In genomic region chr2:42864641-42865280, GRCh38 we compare ENCODE assay signal across 19 cellular contexts.
DNase-seq lines count a peak whose midpoint lies in the region; ATAC-seq, FAIRE-seq and TF ChIP-seq lines count a peak whose summit lies in the region.
"Had no signal": no experiment of that assay in that cellular context is flagged by ENCODE, and none has a peak within 500 bp of the region (broad histone marks: within the 10 kb centered on the region; RNA-seq: fewer than 3 reads in every experiment).

No MANE protein-coding gene starts in this region.

- DNase-seq in right cardiac atrium (no peak), left ventricle myocardium superior (no peak), K562 (ENCODE audit: extremely low read depth in 1 of 4, low spot score in 3 of 4) (no peak), tibial artery (no peak), hypothalamus (lab: John Stamatoyannopoulos, UW) (no peak)
- DNase-seq: ACHN; AML-193; CD4-positive, alpha-beta T cell; HCEC 1CT had no signal

- H3K36me3 ChIP-seq in K562 (ENCODE audit: control insufficient read depth, insufficient read depth, low read length) (no peaks in the 10 kb centered on the region), tibial artery (no peaks in the 10 kb centered on the region)

- POLR2A ChIA-PET in K562 (lab: Yijun Ruan, JAX): no interaction called here

- H4K20me1 ChIP-seq in K562 (replicated peaks; ENCODE audit: control insufficient read depth, insufficient read depth, low read length): no peaks in the 10 kb centered on the region

- no peak overlapping the region for H3K4me2 ChIP-seq in K562 (ENCODE audit: insufficient read depth, low read length)
- H3K4me2 ChIP-seq: GM23338 had no signal

- TF ChIP-seq RAD21 in K562 (CRISPR knock-in tag; conservative IDR thresholded peaks at IDR 0.05 in 1 of 2, IDR thresholded peaks at IDR 0.05 in 1 of 2): no peak

- no peaks in the 10 kb centered on the region for H3K9me1 ChIP-seq in K562 (ENCODE audit: control insufficient read depth, insufficient read depth, low read length)

- H3K27ac ChIP-seq in right cardiac atrium (ENCODE audit: low read length): peak overlapping the region; percentile 4
- H3K27ac ChIP-seq in K562 (ENCODE audit: extremely low read depth, low read depth, low read length): no peak overlapping the region
- peak overlapping the region; percentile 20 to 90 for H3K27ac ChIP-seq in tibial artery
- H3K27ac ChIP-seq: C4-2B, HL-60 had no signal

- H3K9me3 ChIP-seq in right cardiac atrium (ENCODE audit: control insufficient read depth, low read length) (no peaks in the 10 kb centered on the region), K562 (replicated peaks; ENCODE audit: control insufficient read depth, insufficient read depth, low read depth, low read length) (peaks cover 8% of the 10 kb centered on the region), tibial artery (peaks cover 0 to 5% (median 0%) of the 10 kb centered on the region in 3 donors)

- 95% methylated on average over 8 of the region's 8 CpGs for WGBS in right cardiac atrium
- WGBS in K562 (ENCODE audit: insufficient coverage, low coverage, missing lambda C conversion rate): 66% methylated on average over 8 of the region's 8 CpGs

- TF ChIP-seq EP300 in K562 (IDR thresholded peaks at IDR 0.05; ENCODE audit: low read length): no peak

- CTCF ChIA-PET in K562 (lab: Yijun Ruan, JAX; ENCODE audit: low intra/inter-chr PET ratio): no interaction called here

- ATAC-seq in right cardiac atrium (no peak), left ventricle myocardium superior (no peak), K562 (no peak), HG02885 (IDR thresholded peaks at IDR 0.05; ENCODE audit: poor library complexity, unreplicated experiment) (no peak)
- ATAC-seq: GM23338 had no signal

- intact Hi-C loops in right cardiac atrium (cut with DNase I) (loop anchor here in 2 of 4 donors (5.0 kb wide), 2 partner anchors 43 to 83 kb away; no protein-coding TSS in a partner anchor), left ventricle myocardium superior (cut with micrococcal nuclease) (loop anchor here (10.0 kb wide), 1 partner anchor 50 kb away; no protein-coding TSS in a partner anchor), K562 (cut with micrococcal nuclease) (no loop called here), tibial artery (cut with DNase I; ENCODE audit: low total_unique reads) (no loop called here)

- no peak overlapping the region for H3K4me3 ChIP-seq in right cardiac atrium (ENCODE audit: low read length)
- H3K4me3 ChIP-seq in K562: no peak overlapping the region
- H3K4me3 ChIP-seq in tibial artery: no peak overlapping the region
- H3K4me3 ChIP-seq: GM23338 had no signal

- no TSS peak for BruUV-seq in K562 (replicated peaks; lab: Mats Ljungman, UMichigan)

- H2AFZ ChIP-seq in K562 (ENCODE audit: low read depth, low read length): peak overlapping the region; percentile 21; the same call in 1 of the 2 replicates
- H2AFZ ChIP-seq: GM23338 had no signal

- no peaks in the 10 kb centered on the region for H3K79me2 ChIP-seq in K562 (ENCODE audit: control insufficient read depth, insufficient read depth, low read length)

- H3K9ac ChIP-seq in K562 (ENCODE audit: insufficient read depth in 1 of 2, low read depth in 2 of 2, low read length in 2 of 2): no peak overlapping the region

- no peak for TF ChIP-seq POLR2A in K562 (conservative IDR thresholded peaks at IDR 0.05)

- FAIRE-seq in K562 (lab: Jason Lieb, UNC): no peak
- FAIRE-seq: A204.1, D721Med, G401.6, GM12891, GM18507, H54 had no signal

- TF ChIP-seq CTCF in K562 (IDR thresholded peaks at IDR 0.05 in 2 of 3, conservative IDR thresholded peaks at IDR 0.05 in 1 of 3; ENCODE audit: insufficient read depth in 2 of 3, low read depth in 1 of 3, low read length in 3 of 3): no peak
- no peak for TF ChIP-seq CTCF in tibial artery (IDR thresholded peaks at IDR 0.05)

- H3K4me1 ChIP-seq in right cardiac atrium (ENCODE audit: control insufficient read depth, insufficient read depth, low read length) (peaks cover 5% of the 10 kb centered on the region), K562 (replicated peaks in 1 of 2; ENCODE audit: control insufficient read depth in 2 of 2, insufficient read depth in 2 of 2, low read length in 2 of 2) (peaks cover 0 to 11% of the 10 kb centered on the region in 2 experiments; a peak in 3 of 5 replicates), tibial artery (peaks cover 0 to 40% (median 23%) of the 10 kb centered on the region in 4 donors)

- in situ Hi-C loops in K562 (cut with MboI): no loop called here

- H3K27me3 ChIP-seq in right cardiac atrium (ENCODE audit: control insufficient read depth, insufficient read depth) (no peaks in the 10 kb centered on the region), K562 (ENCODE audit: control insufficient read depth in 2 of 2, insufficient read depth in 2 of 2, low read length in 2 of 2) (no peaks in the 10 kb centered on the region), tibial artery (no peaks in the 10 kb centered on the region)

TF ChIP-seq in K562, 482 proteins besides CTCF, POLR2A, EP300 and RAD21:
- TF ChIP-seq TGIF2 (CRISPR knock-in tag; IDR thresholded peaks at IDR 0.05) (no peak), CBFA2T2 (conservative IDR thresholded peaks at IDR 0.05) (no peak), XRCC3 (IDR thresholded peaks at IDR 0.05) (no peak), IRF2 (CRISPR knock-in tag; IDR thresholded peaks at IDR 0.05) (no peak), MTA3 (IDR thresholded peaks at IDR 0.05; ENCODE audit: borderline replicate concordance) (no peak), KAT2B (IDR thresholded peaks at IDR 0.05; ENCODE audit: low read depth, low read length) (no peak), UBTF (IDR thresholded peaks at IDR 0.05; ENCODE audit: borderline replicate concordance in 1 of 2, low read depth in 2 of 2, low read length in 2 of 2) (no peak), TRIM28 (IDR thresholded peaks at IDR 0.05) (no peak), BRD9 (IDR thresholded peaks at IDR 0.05; ENCODE audit: low read depth, partially characterized antibody) (no peak), FOS (IDR thresholded peaks at IDR 0.05; ENCODE audit: extremely low read depth, insufficient read length) (no peak), TCF15 (CRISPR knock-in tag; IDR thresholded peaks at IDR 0.05) (no peak), JUND (IDR thresholded peaks at IDR 0.05; ENCODE audit: borderline replicate concordance, low read depth, low read length) (no peak), JUND (tag; IDR thresholded peaks at IDR 0.05; ENCODE audit: borderline replicate concordance, low read depth, low read length) (no peak), FOXO4 (CRISPR knock-in tag; IDR thresholded peaks at IDR 0.05) (no peak), ZNF121 (CRISPR knock-in tag; conservative IDR thresholded peaks at IDR 0.05) (no peak)
